10 cellular contexts compared by ENCODE assay signal in genomic region chr13:62209539-62209938, GRCh38.
A peak's percentile ranks its signal among the peaks of the same experiment; 100 is the strongest.
DNase-seq lines count a peak whose midpoint lies in the region; ATAC-seq and TF ChIP-seq lines count a peak whose summit lies in the region.
"Had no signal": no experiment of that assay in that cellular context is flagged by ENCODE, and none has a peak within 500 bp of the region (broad histone marks: within the 10 kb centered on the region; RNA-seq: fewer than 3 reads in every experiment).

No MANE protein-coding gene starts in this region.

- H3K27me3 ChIP-seq in GM06990 (replicated peaks; ENCODE audit: control insufficient read depth, insufficient read depth, low read length): no peaks in the 10 kb centered on the region; the same call in 1 of the 2 replicates

- intact Hi-C loops in activated CD8-positive, alpha-beta T cell treated with anti-CD3 and anti-CD28 coated beads for 36 hours (cut with micrococcal nuclease): no loop called here

- peak; percentile 83 for ATAC-seq in HG03175 (IDR thresholded peaks at IDR 0.05; ENCODE audit: unreplicated experiment)
- no peak for ATAC-seq in activated CD8-positive, alpha-beta T cell treated with anti-CD3 and anti-CD28 coated beads for 36 hours

- DNase-seq in GM06990 (ENCODE audit: extremely low read depth, insufficient read length): peak; percentile 50
- peak; percentile 11 for DNase-seq in GM20000 (ENCODE audit: low spot score)
- DNase-seq in NCI-H2227 (lab: John Stamatoyannopoulos, UW; ENCODE audit: unreplicated experiment): peak; percentile 2
- DNase-seq in HT-29 (ENCODE audit: low spot score): no peak
- no peak for DNase-seq in activated T-cell treated with anti-CD3 and anti-CD28 coated beads, Interleukin-2, amount 50 U/mL, for 24 hours
- DNase-seq in activated CD8-positive, alpha-beta T cell treated with anti-CD3 and anti-CD28 coated beads for 36 hours: no peak
- DNase-seq in putamen (ENCODE audit: low spot score): no peak
- DNase-seq: activated CD8-positive, alpha-beta memory T cell treated with anti-CD3 and anti-CD28 coated beads, Interleukin-2, amount 50 U/mL, for 4 hours had no signal

- H3K9me3 Mint-ChIP-seq in activated T-cell treated with anti-CD3 and anti-CD28 coated beads, Interleukin-2, amount 50 U/mL, for 24 hours: peaks cover 24% of the 10 kb centered on the region
- peaks cover 19% of the 10 kb centered on the region for H3K9me3 Mint-ChIP-seq in activated CD8-positive, alpha-beta T cell treated with anti-CD3 and anti-CD28 coated beads for 36 hours

- no peaks in the 10 kb centered on the region for H3K4me1 Mint-ChIP-seq in activated T-cell treated with anti-CD3 and anti-CD28 coated beads, Interleukin-2, amount 50 U/mL, for 24 hours (ENCODE audit: low read depth)
- no peaks in the 10 kb centered on the region for H3K4me1 Mint-ChIP-seq in activated CD8-positive, alpha-beta T cell treated with anti-CD3 and anti-CD28 coated beads for 36 hours (ENCODE audit: low read depth)

- H3K27ac Mint-ChIP-seq in activated T-cell treated with anti-CD3 and anti-CD28 coated beads, Interleukin-2, amount 50 U/mL, for 24 hours: no peak overlapping the region
- H3K27ac Mint-ChIP-seq in activated CD8-positive, alpha-beta T cell treated with anti-CD3 and anti-CD28 coated beads for 36 hours: no peak overlapping the region
- H3K27ac Mint-ChIP-seq: stimulated activated naive CD8-positive, alpha-beta T cell treated with anti-CD3 and anti-CD28 coated beads, Interleukin-15, Interleukin-2, amounts not matched to agents 100 ng/mL and 50 ng/mL, for 24 hours had no signal

- H3K4me3 Mint-ChIP-seq in activated T-cell treated with anti-CD3 and anti-CD28 coated beads, Interleukin-2, amount 50 U/mL, for 24 hours: no peak overlapping the region
- H3K4me3 Mint-ChIP-seq in activated CD8-positive, alpha-beta T cell treated with anti-CD3 and anti-CD28 coated beads for 36 hours: no peak overlapping the region
- H3K4me3 Mint-ChIP-seq: stimulated activated naive CD8-positive, alpha-beta T cell treated with anti-CD3 and anti-CD28 coated beads, Interleukin-15, Interleukin-2, amounts not matched to agents 100 ng/mL and 50 ng/mL, for 24 hours had no signal

- peak overlapping the region; percentile 46 for H3K4me3 ChIP-seq in GM06990 (replicated peaks; ENCODE audit: low read depth, low read length)

- H3K36me3 ChIP-seq in GM06990 (ENCODE audit: control insufficient read depth, insufficient read depth, low read length): no peaks in the 10 kb centered on the region

- POLR2A ChIA-PET in activated CD8-positive, alpha-beta T cell treated with anti-CD3 and anti-CD28 coated beads for 36 hours (lab: Charles Lee): no interaction called here

- H3K27me3 Mint-ChIP-seq in activated T-cell treated with anti-CD3 and anti-CD28 coated beads, Interleukin-2, amount 50 U/mL, for 24 hours: no peaks in the 10 kb centered on the region
- no peaks in the 10 kb centered on the region for H3K27me3 Mint-ChIP-seq in activated CD8-positive, alpha-beta T cell treated with anti-CD3 and anti-CD28 coated beads for 36 hours
- H3K27me3 Mint-ChIP-seq: stimulated activated naive CD8-positive, alpha-beta T cell treated with anti-CD3 and anti-CD28 coated beads, Interleukin-15, Interleukin-2, amounts not matched to agents 100 ng/mL and 50 ng/mL, for 24 hours had no signal

- no peaks in the 10 kb centered on the region for H3K36me3 Mint-ChIP-seq in activated T-cell treated with anti-CD3 and anti-CD28 coated beads, Interleukin-2, amount 50 U/mL, for 24 hours (ENCODE audit: low read depth)
- H3K36me3 Mint-ChIP-seq in activated CD8-positive, alpha-beta T cell treated with anti-CD3 and anti-CD28 coated beads for 36 hours (ENCODE audit: low read depth): no peaks in the 10 kb centered on the region

- CTCF ChIA-PET in activated CD8-positive, alpha-beta T cell treated with anti-CD3 and anti-CD28 coated beads for 36 hours (lab: Charles Lee): no interaction called here

- TF ChIP-seq CTCF in GM06990 (IDR thresholded peaks at IDR 0.05; ENCODE audit: insufficient read depth, low read length, poor library complexity, severe bottlenecking): no peak
- no peak for TF ChIP-seq CTCF in GM20000 (IDR thresholded peaks at IDR 0.05; ENCODE audit: extremely low read depth, missing control alignments)
- no peak for TF ChIP-seq CTCF in activated CD8-positive, alpha-beta T cell treated with anti-CD3 and anti-CD28 coated beads for 36 hours (IDR thresholded peaks at IDR 0.05)

Comparison
In these comparisons a context has a peak if more than half of its experiments do, and no peak if none do; other contexts are left out.
1. DNase-seq: peak in GM06990 (single experiment), GM20000 (single experiment) and NCI-H2227 (single experiment); none in HT-29 (single experiment), activated T-cell treated with anti-CD3 and anti-CD28 coated beads, Interleukin-2, amount 50 U/mL, for 24 hours (single experiment), activated CD8-positive, alpha-beta T cell treated with anti-CD3 and anti-CD28 coated beads for 36 hours (single experiment) and putamen (single experiment).